In the genomic region with DNA sequence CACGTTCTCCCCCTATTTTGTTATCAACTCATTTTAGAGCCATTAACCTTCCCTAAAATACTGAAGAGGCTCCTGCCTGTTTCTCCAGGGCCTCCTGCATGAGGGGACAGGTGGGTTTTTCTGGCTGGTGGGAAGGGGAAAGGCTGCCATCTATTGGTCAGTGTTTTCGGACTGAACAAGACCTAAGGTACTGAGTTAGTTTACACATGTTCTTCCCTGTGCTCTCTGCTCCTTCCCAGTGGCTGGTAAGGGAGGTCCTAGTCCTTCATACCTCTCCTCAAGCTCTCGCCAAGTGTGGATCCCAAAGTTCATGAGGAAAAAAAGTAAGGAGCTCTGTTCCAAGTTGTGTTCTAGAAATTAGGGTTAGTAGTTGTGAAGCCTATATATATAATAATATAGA, we compare ENCODE assay signal across 8 cellular contexts.
DNase-seq lines count a peak whose midpoint lies in the region; ATAC-seq and TF ChIP-seq lines count a peak whose summit lies in the region.

No MANE protein-coding gene starts in this region.

- no peak for DNase-seq in AG04450 (ENCODE audit: low read depth, low spot score)
- DNase-seq in HEK293T (ENCODE audit: extremely low spot score) = peak; percentile 44
- peak; percentile 28 for DNase-seq in NCI-H460 (ENCODE audit: extremely low read depth, low read depth)
- DNase-seq in epithelial cell of proximal tubule (ENCODE audit: low read depth) = no peak
- DNase-seq in effector CD4-positive, alpha-beta T cell = no peak
- no peak for DNase-seq in amniotic stem cell (lab: John Stamatoyannopoulos, UW)

- CTCF ChIA-PET in AG04450 (lab: Charles Lee) (interaction anchor here (0.7 kb wide), 1 partner anchor 486 kb away, joined by 3 read pairs; no protein-coding TSS in a partner anchor), HEK293T (lab: Yijun Ruan, JAX) (interaction anchor here (0.7 kb wide), 1 partner anchor 65 kb away, joined by 3 read pairs; no protein-coding TSS in a partner anchor)

- peak; percentile 17; the same call in 1 of the 2 replicates for TF ChIP-seq CTCF in AG04450 (IDR thresholded peaks at IDR 0.05; ENCODE audit: low read depth, low read length)
- TF ChIP-seq CTCF in epithelial cell of proximal tubule (conservative IDR thresholded peaks at IDR 0.05; ENCODE audit: low read depth, low read length) = peak; percentile 48

- no peak overlapping the region for H3K4me3 ChIP-seq in AG04450 (ENCODE audit: low read depth, low read length)
- H3K4me3 ChIP-seq in epithelial cell of proximal tubule (ENCODE audit: low read depth, low read length) = no peak overlapping the region

- POLR2A ChIA-PET in AG04450 (lab: Yijun Ruan, JAX) = no interaction called here
- POLR2A ChIA-PET in HEK293T (lab: Yijun Ruan, JAX) = no interaction called here

- ATAC-seq in HG02588 (IDR thresholded peaks at IDR 0.05; ENCODE audit: unreplicated experiment) = no peak
- no peak for ATAC-seq in GM19023 (IDR thresholded peaks at IDR 0.05; ENCODE audit: unreplicated experiment)

- peaks cover 3% of the 10 kb centered on the region; the same call in 1 of the 2 replicates for H3K9me3 ChIP-seq in AG04450 (ENCODE audit: control insufficient read depth, insufficient read depth, low read length)

- H3K27me3 ChIP-seq in AG04450 (ENCODE audit: control insufficient read depth, insufficient read depth, low read length) = no peaks in the 10 kb centered on the region

- H3K27ac ChIP-seq in AG04450 (ENCODE audit: low read depth, low read length) = no peak overlapping the region

TF ChIP-seq in HEK293T, 16 proteins besides CTCF, POLR2A, EP300 and RAD21:
- TF ChIP-seq, protein P1, sequence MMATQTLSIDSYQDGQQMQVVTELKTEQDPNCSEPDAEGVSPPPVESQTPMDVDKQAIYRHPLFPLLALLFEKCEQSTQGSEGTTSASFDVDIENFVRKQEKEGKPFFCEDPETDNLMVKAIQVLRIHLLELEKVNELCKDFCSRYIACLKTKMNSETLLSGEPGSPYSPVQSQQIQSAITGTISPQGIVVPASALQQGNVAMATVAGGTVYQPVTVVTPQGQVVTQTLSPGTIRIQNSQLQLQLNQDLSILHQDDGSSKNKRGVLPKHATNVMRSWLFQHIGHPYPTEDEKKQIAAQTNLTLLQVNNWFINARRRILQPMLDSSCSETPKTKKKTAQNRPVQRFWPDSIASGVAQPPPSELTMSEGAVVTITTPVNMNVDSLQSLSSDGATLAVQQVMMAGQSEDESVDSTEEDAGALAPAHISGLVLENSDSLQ (IDR thresholded peaks at IDR 0.05) = no peak
- TF ChIP-seq L3MBTL2 (conservative IDR thresholded peaks at IDR 0.05) = no peak
- TF ChIP-seq BHLHE40 (IDR thresholded peaks at IDR 0.05; ENCODE audit: borderline replicate concordance) = no peak
- TF ChIP-seq LEF1 (IDR thresholded peaks at IDR 0.05; ENCODE audit: borderline replicate concordance) = no peak
- no peak for TF ChIP-seq ELF4 (IDR thresholded peaks at IDR 0.05)
- no peak for TF ChIP-seq CTBP1 (IDR thresholded peaks at IDR 0.05; ENCODE audit: borderline replicate concordance)
- TF ChIP-seq FOXM1 (IDR thresholded peaks at IDR 0.05; ENCODE audit: borderline replicate concordance) = no peak
- no peak for TF ChIP-seq FOXK2 (IDR thresholded peaks at IDR 0.05)
- TF ChIP-seq HDGF (IDR thresholded peaks at IDR 0.05; ENCODE audit: borderline replicate concordance) = no peak
- no peak for TF ChIP-seq ARNT (IDR thresholded peaks at IDR 0.05)
- TF ChIP-seq SP1 (IDR thresholded peaks at IDR 0.05) = no peak
- TF ChIP-seq FOXA1 (IDR thresholded peaks at IDR 0.05) = no peak
- TF ChIP-seq NFRKB (IDR thresholded peaks at IDR 0.05) = no peak
- no peak for TF ChIP-seq ZNF384 (IDR thresholded peaks at IDR 0.05)
- no peak for TF ChIP-seq TARDBP (IDR thresholded peaks at IDR 0.05)
TF ChIP-seq in HEK293T: peak in this region for 0.

Comparison
In these comparisons a context has a peak if more than half of its experiments do, and no peak if none do; other contexts are left out.
1. DNase-seq: peak in HEK293T (single experiment) and NCI-H460 (single experiment); none in AG04450 (single experiment), epithelial cell of proximal tubule (single experiment), effector CD4-positive, alpha-beta T cell (single experiment) and amniotic stem cell (single experiment).